In the genomic region with DNA sequence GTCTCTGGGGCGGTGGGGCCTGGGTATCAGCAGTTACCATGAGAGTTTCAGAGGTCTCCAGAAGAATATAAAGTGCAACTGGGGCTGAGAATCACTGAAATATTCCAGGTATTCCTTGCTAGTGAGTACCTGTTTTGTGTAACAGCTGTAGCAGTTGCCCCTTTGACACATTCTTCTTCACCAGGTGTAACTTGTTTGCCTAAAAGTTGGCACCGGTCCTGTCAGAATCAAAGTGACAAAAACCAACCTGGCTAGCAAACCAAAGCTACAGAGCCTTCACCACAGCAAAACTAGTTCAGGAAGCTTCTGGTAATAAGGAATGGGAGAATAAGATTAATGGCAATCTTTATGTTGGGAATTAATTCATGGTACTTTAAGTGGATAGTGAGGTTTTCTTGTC, we compare ENCODE assay signal across 15 cellular contexts.
DNase-seq lines count a peak whose midpoint lies in the region; ATAC-seq and TF ChIP-seq lines count a peak whose summit lies in the region.
"Had no signal": no experiment of that assay in that cellular context is flagged by ENCODE, and none has a peak within 500 bp of the region (broad histone marks: within the 10 kb centered on the region; RNA-seq: fewer than 3 reads in every experiment).

No MANE protein-coding gene starts in this region.

- H3K36me3 ChIP-seq in body of pancreas (replicated peaks in 1 of 2; ENCODE audit: insufficient read depth in 1 of 2, low read depth in 2 of 2) (no peaks in the 10 kb centered on the region), gastroesophageal sphincter (no peaks in the 10 kb centered on the region)

- TF ChIP-seq CTCF in C4-2B (conservative IDR thresholded peaks at IDR 0.05): no peak
- no peak for TF ChIP-seq CTCF in body of pancreas (IDR thresholded peaks at IDR 0.05)
- no peak for TF ChIP-seq CTCF in gastroesophageal sphincter (IDR thresholded peaks at IDR 0.05)
- no peak for TF ChIP-seq CTCF in lower leg skin (IDR thresholded peaks at IDR 0.05)

- peaks cover 9% of the 10 kb centered on the region for H3K4me1 ChIP-seq in body of pancreas
- H3K4me1 ChIP-seq in gastroesophageal sphincter: no peaks in the 10 kb centered on the region

- TF ChIP-seq POLR2A in body of pancreas (IDR thresholded peaks at IDR 0.05) (no peak), gastroesophageal sphincter (IDR thresholded peaks at IDR 0.05) (no peak), lower leg skin (IDR thresholded peaks at IDR 0.05) (no peak)

- H3K9me3 ChIP-seq in body of pancreas: no peaks in the 10 kb centered on the region
- no peaks in the 10 kb centered on the region for H3K9me3 ChIP-seq in gastroesophageal sphincter

- H3K27me3 ChIP-seq in body of pancreas (peaks cover 0 to 3% of the 10 kb centered on the region in 2 donors), gastroesophageal sphincter (no peaks in the 10 kb centered on the region)

- peak; percentile 45 for ATAC-seq in body of pancreas
- ATAC-seq in gastroesophageal sphincter: no peak
- no peak for ATAC-seq in left colon
- ATAC-seq: HCT116 had no signal

- H3K4me3 ChIP-seq in body of pancreas: no peak overlapping the region
- no peak overlapping the region for H3K4me3 ChIP-seq in gastroesophageal sphincter
- H3K4me3 ChIP-seq in lower leg skin (ENCODE audit: low read depth, poor library complexity, severe bottlenecking): no peak overlapping the region

- TF ChIP-seq EP300 in gastroesophageal sphincter (IDR thresholded peaks at IDR 0.05): no peak

- DNase-seq in NCI-H146 (lab: John Stamatoyannopoulos, UW) (peak; percentile 31), NCI-H146 treated with DMSO at 0.1 percent for 48 hours (lab: John Stamatoyannopoulos, UW; ENCODE audit: unreplicated experiment) (no peak), NCI-H2081 treated with DMSO at 0.1 percent for 48 hours (lab: John Stamatoyannopoulos, UW) (peak; percentile 13), body of pancreas (peak in 3 of 4 donors; percentile 25 to 52 (median 30)), left colon (no peak), lower leg skin (ENCODE audit: low spot score in 2 of 2) (no peak)
- DNase-seq: KBM-7, NCI-H1092, NCI-H1694 treated with DMSO at 0.1 percent for 48 hours, NCI-H2171 treated with DMSO at 0.1 percent for 48 hours, NCI-H510A, Right ventricle myocardium superior had no signal

- H3K27ac ChIP-seq in C4-2B: peak overlapping the region; percentile 24; the same call in 1 of the 2 replicates
- peak overlapping the region in 1 of 4 donors; percentile 10 for H3K27ac ChIP-seq in body of pancreas
- no peak overlapping the region for H3K27ac ChIP-seq in gastroesophageal sphincter

- WGBS in body of pancreas, 2 donors: 43 to 52% methylated on average over 2 of the region's 2 CpGs
- WGBS in gastroesophageal sphincter (ENCODE audit: low coverage in 1 of 2), 2 donors: 90 to 95% methylated on average over 2 of the region's 2 CpGs
- WGBS in lower leg skin, 2 donors: 90% methylated on average over 2 of the region's 2 CpGs

- intact Hi-C loops in body of pancreas (cut with DNase I): no loop called here
- intact Hi-C loops in left colon (cut with DNase I, micrococcal nuclease): no loop called here
- intact Hi-C loops in lower leg skin (cut with DNase I; ENCODE audit: low total_unique reads): no loop called here

Comparison
In these comparisons a context has a peak if more than half of its experiments do, and no peak if none do; other contexts are left out.
1. DNase-seq: peak in NCI-H146 (single experiment), NCI-H2081 treated with DMSO at 0.1 percent for 48 hours (single experiment) and body of pancreas (3 of 4); none in NCI-H146 treated with DMSO at 0.1 percent for 48 hours (single experiment), left colon (0 of 2) and lower leg skin (0 of 2).